Comparison of ENCODE assay signal across 18 cellular contexts in the genomic region with DNA sequence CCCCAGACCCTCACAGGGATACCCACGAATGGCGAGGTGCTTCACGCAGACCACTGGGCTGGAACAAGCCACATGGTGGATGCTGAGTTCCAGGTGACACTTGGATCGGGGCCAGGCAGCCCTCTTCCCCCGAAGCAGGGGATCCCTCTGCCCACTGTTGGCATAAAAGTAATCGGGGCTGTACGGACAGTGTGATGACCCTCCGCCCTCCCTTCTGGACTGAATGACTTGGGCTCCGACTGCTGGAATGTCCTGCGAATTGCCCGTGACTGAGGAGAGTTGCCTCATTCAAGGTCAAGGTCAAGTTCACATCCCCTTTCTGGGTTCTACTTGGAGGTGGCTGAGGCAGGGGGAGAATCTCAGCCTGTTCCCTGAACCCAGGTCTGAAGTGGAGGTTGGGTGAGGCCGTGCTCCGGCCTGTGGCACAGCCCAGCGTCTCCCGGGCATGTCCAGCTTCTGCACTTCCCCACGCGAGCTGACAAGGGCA.
"Had no signal": no experiment of that assay in that cellular context is flagged by ENCODE, and none has a peak within 500 bp of the region (broad histone marks: within the 10 kb centered on the region; RNA-seq: fewer than 3 reads in every experiment).

No MANE protein-coding gene starts in this region.

- ATAC-seq: gastroesophageal sphincter; heart left ventricle; natural killer cell; stimulated activated naive CD8-positive, alpha-beta T cell treated with anti-CD3 and anti-CD28 coated beads, Interleukin-15, amount 100 ng/mL, for 72 hours had no signal

- H3K4me3 ChIP-seq: gastroesophageal sphincter, heart left ventricle, left ventricle myocardium inferior, suprapubic skin had no signal

- H3K9me3 Mint-ChIP-seq: activated naive CD4-positive, alpha-beta T cell treated with anti-CD3 and anti-CD28 coated beads, Interleukin-2, amount 50 U/mL, for 24 hours; natural killer cell; stimulated activated naive CD8-positive, alpha-beta T cell treated with anti-CD3 and anti-CD28 coated beads, Interleukin-15, amount 100 ng/mL, for 72 hours; T-helper 1 cell treated with Interleukin-12 subunit alpha and Interleukin-12 subunit beta and Interleukin-4 antibody, amounts not matched to agents 30 μg/mL and 1 μg/mL, for 36 hours had no signal

- H3K27me3 ChIP-seq: gastroesophageal sphincter, heart left ventricle, suprapubic skin had no signal

- H3K27me3 Mint-ChIP-seq: activated naive CD4-positive, alpha-beta T cell treated with anti-CD3 and anti-CD28 coated beads, Interleukin-2, amount 50 U/mL, for 24 hours; stimulated activated naive CD8-positive, alpha-beta T cell treated with anti-CD3 and anti-CD28 coated beads, Interleukin-15, amount 100 ng/mL, for 72 hours had no signal

- H3K36me3 Mint-ChIP-seq: activated naive CD4-positive, alpha-beta T cell treated with anti-CD3 and anti-CD28 coated beads, Interleukin-2, amount 50 U/mL, for 24 hours; natural killer cell had no signal

- H3K4me1 Mint-ChIP-seq: activated naive CD4-positive, alpha-beta T cell treated with anti-CD3 and anti-CD28 coated beads, Interleukin-2, amount 50 U/mL, for 24 hours; natural killer cell; stimulated activated naive CD8-positive, alpha-beta T cell treated with anti-CD3 and anti-CD28 coated beads, Interleukin-15, amount 100 ng/mL, for 72 hours had no signal

- H3K4me3 Mint-ChIP-seq: activated naive CD4-positive, alpha-beta T cell treated with anti-CD3 and anti-CD28 coated beads, Interleukin-2, amount 50 U/mL, for 24 hours; natural killer cell; stimulated activated naive CD8-positive, alpha-beta T cell treated with anti-CD3 and anti-CD28 coated beads, Interleukin-15, amount 100 ng/mL, for 72 hours; T-helper 1 cell treated with Interleukin-12 subunit alpha and Interleukin-12 subunit beta and Interleukin-4 antibody, amounts not matched to agents 30 μg/mL and 1 μg/mL, for 36 hours had no signal

- H3K4me1 ChIP-seq: gastroesophageal sphincter, heart left ventricle, left ventricle myocardium inferior, suprapubic skin had no signal

- H3K9me3 ChIP-seq: gastroesophageal sphincter, heart left ventricle, left ventricle myocardium inferior, neutrophil, suprapubic skin had no signal

- H3K27ac Mint-ChIP-seq: activated naive CD4-positive, alpha-beta T cell treated with anti-CD3 and anti-CD28 coated beads, Interleukin-2, amount 50 U/mL, for 24 hours; natural killer cell; stimulated activated naive CD8-positive, alpha-beta T cell treated with anti-CD3 and anti-CD28 coated beads, Interleukin-15, amount 100 ng/mL, for 72 hours; T-helper 1 cell treated with Interleukin-12 subunit alpha and Interleukin-12 subunit beta and Interleukin-4 antibody, amounts not matched to agents 30 μg/mL and 1 μg/mL, for 36 hours had no signal

- DNase-seq: activated CD4-positive, alpha-beta T cell treated with anti-CD3 and anti-CD28 coated beads for 1 hour; activated CD4-positive, alpha-beta T cell treated with anti-CD3 and anti-CD28 coated beads, Interleukin-2, amount 50 U/mL, for 4 hours; activated gamma-delta T cell; cerebellar nuclear complex; effector CD4-positive, alpha-beta T cell; heart left ventricle; kidney; left ventricle myocardium inferior; mesenchymal stem cell; natural killer cell; retina; stimulated activated naive CD8-positive, alpha-beta T cell treated with anti-CD3 and anti-CD28 coated beads, Interleukin-15, amount 100 ng/mL, for 72 hours; trophoblast cell had no signal

- H3K36me3 ChIP-seq: gastroesophageal sphincter, heart left ventricle, left ventricle myocardium inferior, neutrophil, suprapubic skin had no signal

- H3K27ac ChIP-seq: gastroesophageal sphincter, heart left ventricle, left ventricle myocardium inferior, neutrophil, suprapubic skin had no signal
